In the genomic region with DNA sequence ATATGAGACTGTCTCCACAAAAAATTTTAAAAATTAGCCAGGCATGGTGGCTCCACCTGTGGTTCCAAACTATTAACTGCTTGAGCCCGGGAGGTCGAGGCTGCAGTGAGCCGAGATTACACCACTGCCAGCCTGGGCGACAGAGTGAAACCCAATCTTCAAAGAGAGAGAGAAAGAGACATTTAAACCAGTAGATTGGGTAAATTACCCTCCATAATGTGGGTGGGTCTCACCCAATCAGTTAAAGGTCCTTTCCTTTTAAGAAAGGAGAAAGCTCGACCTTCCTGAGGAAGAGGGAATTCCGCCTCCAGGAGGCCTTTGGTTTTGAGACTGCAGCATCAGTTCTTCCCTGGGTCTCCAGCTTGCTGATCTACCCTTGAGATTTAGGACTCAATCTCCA, we compare ENCODE assay signal across 14 cellular contexts. TPM values are rescaled to one million over a fixed set of nuclear protein-coding genes. Genes with fewer than 3 reads are reported as not detected.
DNase-seq lines count a peak whose midpoint lies in the region; ATAC-seq and TF ChIP-seq lines count a peak whose summit lies in the region.
"Had no signal": no experiment of that assay in that cellular context is flagged by ENCODE, and none has a peak within 500 bp of the region (broad histone marks: within the 10 kb centered on the region; RNA-seq: fewer than 3 reads in every experiment).

No MANE protein-coding gene starts in this region.

- no peak for TF ChIP-seq CTCF in WERI-Rb-1 (IDR thresholded peaks at IDR 0.05; ENCODE audit: low read depth, low read length)

- no peak overlapping the region for H3K4me3 Mint-ChIP-seq in activated naive CD8-positive, alpha-beta T cell
- H3K4me3 Mint-ChIP-seq in activated naive CD8-positive, alpha-beta T cell treated with anti-CD3 and anti-CD28 coated beads, Interleukin-2, amount 50 U/mL, for 24 hours: no peak overlapping the region
- H3K4me3 Mint-ChIP-seq in T-helper 17 cell: no peak overlapping the region
- peak overlapping the region in 7 of 10 donors; percentile 7 to 82 (median 28) for H3K4me3 Mint-ChIP-seq in naive thymus-derived CD8-positive, alpha-beta T cell

- H3K9me3 ChIP-seq in T-helper 17 cell (ENCODE audit: control insufficient read depth, low read length, poor library complexity, severe bottlenecking) (no peaks in the 10 kb centered on the region), WERI-Rb-1 (ENCODE audit: severe bottlenecking) (no peaks in the 10 kb centered on the region)
- H3K9me3 ChIP-seq: Caco-2 had no signal

- no peaks in the 10 kb centered on the region for H3K36me3 ChIP-seq in WERI-Rb-1

- no peak for ATAC-seq in activated naive CD8-positive, alpha-beta T cell treated with anti-CD3 and anti-CD28 coated beads, Interleukin-2, amount 50 U/mL, for 24 hours
- no peak for ATAC-seq in T-helper 17 cell
- no peak for ATAC-seq in naive thymus-derived CD8-positive, alpha-beta T cell

- no peak overlapping the region for H3K27ac ChIP-seq in WERI-Rb-1

- H3K36me3 Mint-ChIP-seq in activated naive CD8-positive, alpha-beta T cell: no peaks in the 10 kb centered on the region
- no peaks in the 10 kb centered on the region for H3K36me3 Mint-ChIP-seq in activated naive CD8-positive, alpha-beta T cell treated with anti-CD3 and anti-CD28 coated beads, Interleukin-2, amount 50 U/mL, for 24 hours (ENCODE audit: low read depth)
- H3K36me3 Mint-ChIP-seq in T-helper 17 cell (ENCODE audit: low read depth): no peaks in the 10 kb centered on the region
- no peaks in the 10 kb centered on the region for H3K36me3 Mint-ChIP-seq in naive thymus-derived CD8-positive, alpha-beta T cell
- H3K36me3 Mint-ChIP-seq: CD8-positive, alpha-beta memory T cell had no signal

- no peak for DNase-seq in activated naive CD8-positive, alpha-beta T cell treated with anti-CD3 and anti-CD28 coated beads, Interleukin-2, amount 50 U/mL, for 24 hours
- DNase-seq in T-helper 17 cell (no peak), NAMALWA (ENCODE audit: low spot score) (no peak), WERI-Rb-1 (no peak), nucleus accumbens (lab: John Stamatoyannopoulos, UW) (no peak)
- no peak for DNase-seq in naive thymus-derived CD8-positive, alpha-beta T cell
- DNase-seq: ACHN; C1 segment of cervical spinal cord; Caco-2; CD8-positive, alpha-beta memory T cell; KBM-7 had no signal

- no peak overlapping the region for H3K4me3 ChIP-seq in WERI-Rb-1 (ENCODE audit: low read depth, low read length)

- no peaks in the 10 kb centered on the region for H3K9me3 Mint-ChIP-seq in activated naive CD8-positive, alpha-beta T cell (ENCODE audit: low read depth)
- H3K9me3 Mint-ChIP-seq in activated naive CD8-positive, alpha-beta T cell treated with anti-CD3 and anti-CD28 coated beads, Interleukin-2, amount 50 U/mL, for 24 hours: no peaks in the 10 kb centered on the region
- peaks cover 0 to 1% (median 0%) of the 10 kb centered on the region in 9 donors for H3K9me3 Mint-ChIP-seq in naive thymus-derived CD8-positive, alpha-beta T cell
- H3K9me3 Mint-ChIP-seq: CD8-positive, alpha-beta memory T cell had no signal

- no peaks in the 10 kb centered on the region for H3K27me3 ChIP-seq in WERI-Rb-1 (ENCODE audit: insufficient read depth, low read depth, severe bottlenecking)

- H3K4me1 Mint-ChIP-seq in activated naive CD8-positive, alpha-beta T cell (ENCODE audit: low read depth): peaks cover 14% of the 10 kb centered on the region
- peaks cover 18% of the 10 kb centered on the region for H3K4me1 Mint-ChIP-seq in activated naive CD8-positive, alpha-beta T cell treated with anti-CD3 and anti-CD28 coated beads, Interleukin-2, amount 50 U/mL, for 24 hours
- H3K4me1 Mint-ChIP-seq in T-helper 17 cell: peaks cover 13% of the 10 kb centered on the region
- H3K4me1 Mint-ChIP-seq in naive thymus-derived CD8-positive, alpha-beta T cell: peaks cover 4 to 26% (median 13%) of the 10 kb centered on the region in 4 donors

- no peaks in the 10 kb centered on the region for H3K27me3 Mint-ChIP-seq in activated naive CD8-positive, alpha-beta T cell
- H3K27me3 Mint-ChIP-seq in activated naive CD8-positive, alpha-beta T cell treated with anti-CD3 and anti-CD28 coated beads, Interleukin-2, amount 50 U/mL, for 24 hours: no peaks in the 10 kb centered on the region
- no peaks in the 10 kb centered on the region for H3K27me3 Mint-ChIP-seq in T-helper 17 cell
- H3K27me3 Mint-ChIP-seq in naive thymus-derived CD8-positive, alpha-beta T cell: no peaks in the 10 kb centered on the region

- POLR2A ChIA-PET in naive thymus-derived CD8-positive, alpha-beta T cell (lab: Charles Lee): interaction anchor here (1.0 to 4.3 kb wide), 8 partner anchors 16 to 150 kb away, joined by 3 to 59 read pairs (median 14); partner anchors contain the start of gene SCML4

- peak overlapping the region; percentile 35 for H3K27ac Mint-ChIP-seq in activated naive CD8-positive, alpha-beta T cell
- no peak overlapping the region for H3K27ac Mint-ChIP-seq in activated naive CD8-positive, alpha-beta T cell treated with anti-CD3 and anti-CD28 coated beads, Interleukin-2, amount 50 U/mL, for 24 hours
- H3K27ac Mint-ChIP-seq in T-helper 17 cell: peak overlapping the region; percentile 19
- peak overlapping the region in 3 of 10 donors; percentile 0 to 79 (median 34) for H3K27ac Mint-ChIP-seq in naive thymus-derived CD8-positive, alpha-beta T cell

RNA-seq across cellular contexts. Expression of gene SCML4, which starts 25.2 kb away (rescaled TPM):
- 10 to 100 TPM; 49.6 to 58.3 TPM for total RNA-seq in T-helper 17 cell
- total RNA-seq in naive thymus-derived CD8-positive, alpha-beta T cell: 10 to 100 TPM; 80.9 to 81.5 TPM
- polyA plus RNA-seq in naive thymus-derived CD8-positive, alpha-beta T cell: 100 to 1,000 TPM in 1 of 3 donors, 10 to 100 TPM in 2; 56.4 to 119 (median 68.6) TPM
- total RNA-seq: A172, Daoy had no signal

Comparison
In these comparisons a context has a peak if more than half of its experiments do, and no peak if none do; other contexts are left out.
1. H3K4me3 Mint-ChIP-seq: peak in naive thymus-derived CD8-positive, alpha-beta T cell (7 of 10); none in activated naive CD8-positive, alpha-beta T cell (single experiment), activated naive CD8-positive, alpha-beta T cell treated with anti-CD3 and anti-CD28 coated beads, Interleukin-2, amount 50 U/mL, for 24 hours (single experiment) and T-helper 17 cell (single experiment).